35 cellular contexts compared by ENCODE assay signal in genomic region chr6:134221250-134221649, GRCh38.
"Had no signal": no experiment of that assay in that cellular context is flagged by ENCODE, and none has a peak within 500 bp of the region (broad histone marks: within the 10 kb centered on the region; RNA-seq: fewer than 3 reads in every experiment).

No MANE protein-coding gene starts in this region.

- H3K4me1 ChIP-seq: adrenal gland, ascending aorta, breast epithelium had no signal

- H3K27me3 ChIP-seq: adrenal gland, ascending aorta, body of pancreas, brain microvascular endothelial cell, breast epithelium, cardiac muscle cell had no signal

- H3K36me3 ChIP-seq: adrenal gland, ascending aorta, brain microvascular endothelial cell, breast epithelium, cardiac muscle cell had no signal

- FAIRE-seq: astrocyte, bronchial epithelial cell had no signal

- H3K4me3 ChIP-seq: adrenal gland, ascending aorta, body of pancreas, breast epithelium, cardiac muscle cell had no signal

- H3K27ac ChIP-seq: adrenal gland, ascending aorta, brain microvascular endothelial cell, breast epithelium, cardiac muscle cell had no signal

- ATAC-seq: activated naive CD4-positive, alpha-beta T cell treated with anti-CD3 and anti-CD28 coated beads, Interleukin-2, amount 50 U/mL, for 72 hours; activated naive CD8-positive, alpha-beta T cell treated with anti-CD3 and anti-CD28 coated beads, Interleukin-2, amount 50 U/mL, for 24 hours; activated T-cell treated with anti-CD3 and anti-CD28 coated beads, Interleukin-2, amount 50 U/mL, for 4 hours; activated T-cell treated with anti-CD3 and anti-CD28 coated beads, Interleukin-2, amount 50 U/mL, for 72 hours; activated T-helper 17 cell treated with anti-CD3 and anti-CD28 coated beads, Interleukin-2, amount 50 U/mL, for 72 hours; body of pancreas had no signal

- H3K9me3 ChIP-seq: adrenal gland, ascending aorta, body of pancreas, breast epithelium had no signal

- DNase-seq: activated effector memory CD4-positive, alpha-beta T cell treated with anti-CD3 and anti-CD28 coated beads, Interleukin-2, amount 50 U/mL, for 16 hours; activated effector memory CD4-positive, alpha-beta T cell treated with Interleukin-2 at 50 U/mL for 16 hours; activated gamma-delta T cell; activated gamma-delta T cell treated with Interleukin-2 at 50 U/mL for 16 hours; activated naive CD4-positive, alpha-beta T cell; activated naive CD4-positive, alpha-beta T cell treated with anti-CD3 and anti-CD28 coated beads for 36 hours; activated naive CD4-positive, alpha-beta T cell treated with anti-CD3 and anti-CD28 coated beads, Interleukin-2, amount 10 ng/mL, durations not matched to agents 7 days and 5 days; activated naive CD4-positive, alpha-beta T cell treated with anti-CD3 and anti-CD28 coated beads, Interleukin-2, amount 50 U/mL, for 16 hours; activated naive CD4-positive, alpha-beta T cell treated with Interleukin-2 at 50 U/mL for 16 hours; activated naive CD8-positive, alpha-beta T cell treated with anti-CD3 and anti-CD28 coated beads for 36 hours; activated naive CD8-positive, alpha-beta T cell treated with anti-CD3 and anti-CD28 coated beads, Interleukin-2, amount 10 ng/mL, durations not matched to agents 7 days and 5 days; activated naive CD8-positive, alpha-beta T cell treated with anti-CD3 and anti-CD28 coated beads, Interleukin-2, amount 50 U/mL, for 24 hours; activated T-cell treated with anti-CD3 and anti-CD28 coated beads for 4 hours; activated T-cell treated with anti-CD3 and anti-CD28 coated beads, Interleukin-2, amount 50 U/mL, for 1 hour; activated T-cell treated with anti-CD3 and anti-CD28 coated beads, Interleukin-2, amount 50 U/mL, for 24 hours; activated T-cell treated with anti-CD3 and anti-CD28 coated beads, Interleukin-2, amount 50 U/mL, for 4 hours; activated T-cell treated with anti-CD3 and anti-CD28 coated beads, Interleukin-2, amount 50 U/mL, for 48 hours; activated T-cell treated with anti-CD3 and anti-CD28 coated beads, Interleukin-2, amount 50 U/mL, for 72 hours; adrenal gland; amniotic stem cell; amygdala; anterior cingulate cortex; aorta; body of pancreas; brain microvascular endothelial cell; caudate nucleus; central memory CD4-positive, alpha-beta T cell; cerebellar nuclear complex had no signal
